Comparison of ENCODE assay signal across 1 cellular context in genomic region chr5:80184235-80185023, GRCh38.
TF ChIP-seq lines count a peak whose summit lies in the region.

No MANE protein-coding gene starts in this region.

TF ChIP-seq in HEK293, 187 proteins besides CTCF, POLR2A, EP300 and RAD21 (continued from another document):
- TF ChIP-seq ZNF280C (tag by site-specific recombination; IDR thresholded peaks at IDR 0.05): no peak
